ENCODE assay signal across 25 cellular contexts in genomic region chr9:35763803-35764202, GRCh38. TPM values are rescaled to one million over a fixed set of nuclear protein-coding genes. Genes with fewer than 3 reads are reported as not detected.
"Had no signal": no experiment of that assay in that cellular context is flagged by ENCODE, and none has a peak within 500 bp of the region (broad histone marks: within the 10 kb centered on the region; RNA-seq: fewer than 3 reads in every experiment).

No MANE protein-coding gene starts in this region.

- ATAC-seq: Panc1 had no signal

- FAIRE-seq: HTR-8/SVneo had no signal

- H3K9ac ChIP-seq: KMS-11, SK-N-SH had no signal

- H3K27ac ChIP-seq: HL-60, KMS-11, RWPE1 had no signal

- H3K4me2 ChIP-seq: KMS-11, SK-N-SH had no signal

- DNase-seq: Kasumi-1, MM.1S, NCI-H1092 treated with DMSO at 0.1 percent for 48 hours, NCI-H1436, NCI-H187, NCI-H2029, NCI-H2081 treated with DMSO at 0.1 percent for 48 hours, NCI-H2171, NCI-H226, NCI-H446, NCI-H510A, NCI-H524 treated with DMSO at 0.1 percent for 48 hours, NCI-H69, NCI-H774, PC-3, SHP77, SK-N-SH, T-helper 1 cell had no signal

- H3K9me3 ChIP-seq: SK-N-SH had no signal

RNA-seq across cellular contexts. Expression of gene MSMP, which starts 9.7 kb away (rescaled TPM):
- total RNA-seq: M059J, SK-MEL-5 had no signal
